7 cellular contexts compared by ENCODE assay signal in the genomic region with DNA sequence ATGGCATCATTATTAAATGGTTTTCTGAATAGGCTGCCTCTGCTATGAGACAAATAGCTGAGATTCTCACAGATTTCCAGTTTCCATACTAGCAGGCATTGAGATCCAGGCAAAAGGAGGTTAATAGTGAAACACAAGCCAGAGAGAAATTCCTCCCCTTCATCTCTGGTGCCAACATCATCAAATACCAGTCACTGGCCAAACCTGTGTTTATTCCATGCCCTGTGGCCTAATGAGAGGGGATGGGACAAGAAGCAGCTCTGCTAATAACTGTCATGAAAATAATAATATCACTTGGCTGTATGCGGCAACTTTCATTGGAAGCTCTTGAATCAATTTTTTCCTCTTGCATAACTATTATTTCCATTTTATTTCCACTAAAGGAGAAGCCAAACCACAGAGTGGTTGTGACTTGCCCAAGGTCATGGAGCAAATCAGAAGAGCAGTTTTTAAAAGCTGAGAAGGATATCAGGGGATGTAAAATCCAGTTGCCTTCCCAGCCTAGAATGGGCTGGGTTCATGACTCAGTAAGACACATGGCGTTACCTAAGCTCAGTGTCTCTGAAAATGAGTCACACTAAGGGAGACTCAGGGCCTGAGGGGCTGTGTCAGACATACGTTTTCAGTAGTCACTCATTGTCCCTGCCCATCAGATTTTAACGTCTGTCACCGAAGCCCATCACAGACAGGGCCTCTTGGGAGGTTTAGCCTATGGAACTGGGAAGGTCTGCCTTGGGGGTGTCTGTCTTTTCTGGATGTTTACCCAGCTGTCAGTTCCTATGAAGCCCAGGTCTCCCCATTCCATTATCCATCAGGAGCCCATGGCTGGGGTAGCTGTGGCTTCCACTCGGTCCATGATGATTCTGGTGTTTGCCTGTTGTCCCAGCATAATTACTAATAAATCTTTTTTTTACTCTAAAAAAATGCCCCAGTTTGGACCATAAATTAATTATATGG.
A peak's percentile ranks its signal among the peaks of the same experiment; 100 is the strongest.
DNase-seq lines count a peak whose midpoint lies in the region; ATAC-seq and TF ChIP-seq lines count a peak whose summit lies in the region.

No MANE protein-coding gene starts in this region.

- intact Hi-C loops in activated B cell treated with CpG ODN at 0.5 μM for 24 hours (cut with micrococcal nuclease) = loop anchor here (1.0 to 5.0 kb wide), 3 partner anchors 40 to 151 kb away; no protein-coding TSS in a partner anchor

- H3K27ac Mint-ChIP-seq in activated B cell treated with CpG ODN at 0.5 μM for 24 hours = peak overlapping the region; percentile 85

- no peak for TF ChIP-seq CTCF in activated B cell treated with CpG ODN at 0.5 μM for 24 hours (IDR thresholded peaks at IDR 0.05)

- no peaks in the 10 kb centered on the region for H3K27me3 Mint-ChIP-seq in activated B cell treated with CpG ODN at 0.5 μM for 24 hours

- H3K36me3 Mint-ChIP-seq in activated B cell treated with CpG ODN at 0.5 μM for 24 hours (ENCODE audit: low read depth) = no peaks in the 10 kb centered on the region

- DNase-seq in activated B cell treated with CpG ODN at 0.5 μM for 24 hours = no peak
- DNase-seq in myocyte (ENCODE audit: low read depth) = peak; percentile 66
- no peak for DNase-seq in activated CD8-positive, alpha-beta memory T cell treated with anti-CD3 and anti-CD28 coated beads, Interleukin-2, amount 50 U/mL, for 48 hours
- DNase-seq in activated gamma-delta T cell (lab: John Stamatoyannopoulos, UW) = no peak

- H3K4me3 Mint-ChIP-seq in activated B cell treated with CpG ODN at 0.5 μM for 24 hours = peak overlapping the region; percentile 13

- peak; percentile 56 for ATAC-seq in GM18907 (IDR thresholded peaks at IDR 0.05; ENCODE audit: unreplicated experiment)
- peak; percentile 49 for ATAC-seq in HG02885 (IDR thresholded peaks at IDR 0.05; ENCODE audit: poor library complexity, unreplicated experiment)
- peak; percentile 40 for ATAC-seq in activated B cell treated with CpG ODN at 0.5 μM for 24 hours (ENCODE audit: low read depth)
- ATAC-seq in GM21723 (IDR thresholded peaks at IDR 0.05; ENCODE audit: unreplicated experiment) = no peak

- peaks cover 6% of the 10 kb centered on the region for H3K9me3 Mint-ChIP-seq in activated B cell treated with CpG ODN at 0.5 μM for 24 hours

- CTCF ChIA-PET in activated B cell treated with CpG ODN at 0.5 μM for 24 hours (lab: Charles Lee) = interaction anchor here (0.7 to 3.9 kb wide), 4 partner anchors 30 to 243 kb away, joined by 3 to 20 read pairs (median 4); no protein-coding TSS in a partner anchor

- POLR2A ChIA-PET in activated B cell treated with CpG ODN at 0.5 μM for 24 hours (lab: Charles Lee) = interaction anchor here (0.5 to 3.0 kb wide), 4 partner anchors 25 to 168 kb away, joined by 3 to 16 read pairs (median 5); no protein-coding TSS in a partner anchor

- peaks cover 62% of the 10 kb centered on the region for H3K4me1 Mint-ChIP-seq in activated B cell treated with CpG ODN at 0.5 μM for 24 hours
